In the genomic region with DNA sequence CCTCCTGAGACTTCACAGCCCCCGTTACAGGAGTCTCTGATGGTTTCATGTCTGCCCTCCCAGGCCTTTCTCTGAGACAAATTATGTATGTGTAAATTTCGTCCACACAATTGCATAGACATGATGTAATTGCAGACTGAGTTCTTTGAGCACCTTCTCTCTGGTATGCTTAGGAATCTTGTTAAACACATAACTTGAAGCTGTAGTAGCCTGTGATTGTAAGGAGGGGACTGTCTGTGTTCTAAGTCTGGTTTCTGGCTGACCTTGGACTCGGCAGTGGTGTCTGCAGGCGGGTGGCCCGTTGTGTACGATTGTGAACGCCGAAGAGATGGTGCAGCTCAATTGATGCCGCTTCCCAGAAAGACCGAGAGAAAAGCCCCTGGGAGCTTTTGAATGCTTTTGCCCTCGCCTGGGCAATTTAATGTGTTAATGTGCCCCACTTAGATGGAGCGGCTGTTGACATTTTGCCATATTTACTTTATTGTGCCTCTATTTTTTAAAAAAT, we compare ENCODE assay signal across 14 cellular contexts. TPM values are rescaled to one million over a fixed set of nuclear protein-coding genes. Genes with fewer than 3 reads are reported as not detected.
DNase-seq lines count a peak whose midpoint lies in the region; ATAC-seq, FAIRE-seq and TF ChIP-seq lines count a peak whose summit lies in the region.
"Had no signal": no experiment of that assay in that cellular context is flagged by ENCODE, and none has a peak within 500 bp of the region (broad histone marks: within the 10 kb centered on the region; RNA-seq: fewer than 3 reads in every experiment).

No MANE protein-coding gene starts in this region.

- no peaks in the 10 kb centered on the region for H3K27me3 ChIP-seq in endothelial cell of umbilical vein (ENCODE audit: control insufficient read depth in 2 of 2, insufficient read depth in 2 of 2, low read length in 2 of 2)
- H3K27me3 ChIP-seq in smooth muscle cell (ENCODE audit: low read depth), result no peaks in the 10 kb centered on the region
- H3K27me3 ChIP-seq: Peyer's patch had no signal

- H3K9ac ChIP-seq in endothelial cell of umbilical vein (replicated peaks; ENCODE audit: extremely low read depth, insufficient read depth, low read length) (no peak overlapping the region), smooth muscle cell (ENCODE audit: low read depth) (no peak overlapping the region)

- TF ChIP-seq CTCF in endothelial cell of umbilical vein (IDR thresholded peaks at IDR 0.05; ENCODE audit: extremely low read depth in 1 of 2, insufficient read depth in 1 of 2, low read depth in 1 of 2, low read length in 2 of 2), result no peak
- no peak for TF ChIP-seq CTCF in smooth muscle cell (IDR thresholded peaks at IDR 0.05; ENCODE audit: borderline replicate concordance, insufficient read depth, poor library complexity, severe bottlenecking)

- POLR2A ChIA-PET in endothelial cell of umbilical vein (lab: Charles Lee), result no interaction called here

- H3K4me3 Mint-ChIP-seq in activated T-cell treated with anti-CD3 and anti-CD28 coated beads, Interleukin-2, amount 50 U/mL, for 72 hours, result peak overlapping the region; percentile 81 to 97

- H3K36me3 ChIP-seq in endothelial cell of umbilical vein (ENCODE audit: control insufficient read depth in 2 of 2, extremely low read depth in 1 of 2, insufficient read depth in 2 of 2, low read length in 2 of 2) (no peaks in the 10 kb centered on the region), smooth muscle cell (ENCODE audit: low read depth) (no peaks in the 10 kb centered on the region)
- H3K36me3 ChIP-seq: Peyer's patch had no signal

- intact Hi-C loops in endothelial cell of umbilical vein (cut with micrococcal nuclease), result no loop called here

- peaks cover 16% of the 10 kb centered on the region for H3K79me2 ChIP-seq in endothelial cell of umbilical vein (ENCODE audit: control insufficient read depth, insufficient read depth, low read length)
- H3K79me2 ChIP-seq in smooth muscle cell (ENCODE audit: low read depth), result peaks cover 35% of the 10 kb centered on the region

- H2AFZ ChIP-seq in endothelial cell of umbilical vein (ENCODE audit: low read depth, low read length) (no peak overlapping the region), smooth muscle cell (ENCODE audit: low read depth) (no peak overlapping the region)

- H3K9me3 Mint-ChIP-seq in activated T-cell treated with anti-CD3 and anti-CD28 coated beads, Interleukin-2, amount 50 U/mL, for 72 hours, result no peaks in the 10 kb centered on the region

- peaks cover 51% of the 10 kb centered on the region for H3K4me1 Mint-ChIP-seq in activated T-cell treated with anti-CD3 and anti-CD28 coated beads, Interleukin-2, amount 50 U/mL, for 72 hours (ENCODE audit: low read depth)

- H3K9me3 ChIP-seq in endothelial cell of umbilical vein (replicated peaks; ENCODE audit: control insufficient read depth, insufficient read depth, low read length), result no peaks in the 10 kb centered on the region
- H3K9me3 ChIP-seq in smooth muscle cell (replicated peaks; ENCODE audit: low read depth), result no peaks in the 10 kb centered on the region
- H3K9me3 ChIP-seq: lower lobe of right lung, Peyer's patch had no signal

- TF ChIP-seq POLR2A in endothelial cell of umbilical vein (IDR thresholded peaks at IDR 0.05; ENCODE audit: low read depth, low read length), result no peak

- H3K27ac ChIP-seq in endothelial cell of umbilical vein (ENCODE audit: insufficient read depth, low read depth, low read length) (no peak overlapping the region), smooth muscle cell (ENCODE audit: low read depth) (no peak overlapping the region)
- H3K27ac ChIP-seq: Peyer's patch had no signal

- peak overlapping the region; percentile 11 for H3K4me2 ChIP-seq in endothelial cell of umbilical vein (ENCODE audit: insufficient read depth, low read length)
- peak overlapping the region; percentile 95 for H3K4me2 ChIP-seq in smooth muscle cell

- no peaks in the 10 kb centered on the region for H3K36me3 Mint-ChIP-seq in activated T-cell treated with anti-CD3 and anti-CD28 coated beads, Interleukin-2, amount 50 U/mL, for 72 hours (ENCODE audit: insufficient read depth in 2 of 2)

- no peak for DNase-seq in activated T-cell treated with anti-CD3 and anti-CD28 coated beads, Interleukin-2, amount 50 U/mL, for 72 hours
- no peak for DNase-seq in activated T-cell treated with anti-CD3 and anti-CD28 coated beads for 4 hours
- DNase-seq in NCI-H2227 treated with DMSO at 0.1 percent for 48 hours (lab: John Stamatoyannopoulos, UW), result peak; percentile 25
- DNase-seq in endothelial cell of umbilical vein (ENCODE audit: low read depth, low spot score), result no peak
- DNase-seq in smooth muscle cell (lab: John Stamatoyannopoulos, UW; ENCODE audit: unreplicated experiment), result no peak
- no peak for DNase-seq in NOMO-1 treated with DMSO at 0.1 percent for 48 hours (lab: John Stamatoyannopoulos, UW; ENCODE audit: unreplicated experiment)
- no peak for DNase-seq in stimulated activated naive CD4-positive, alpha-beta T cell treated with Interleukin-2 at 50 U/mL for 16 hours (lab: John Stamatoyannopoulos, UW)
- DNase-seq in DMS53 (lab: John Stamatoyannopoulos, UW), result no peak
- DNase-seq: GF-D8, hippocampal formation, Kasumi-1, lower lobe of right lung, NCI-H2081 had no signal

- no peaks in the 10 kb centered on the region for H3K9me1 ChIP-seq in endothelial cell of umbilical vein (replicated peaks; ENCODE audit: control insufficient read depth, extremely low read depth, insufficient read depth, low read length)

- H3F3A ChIP-seq in smooth muscle cell (ENCODE audit: low read depth), result peaks cover 20% of the 10 kb centered on the region

- CTCF ChIA-PET in endothelial cell of umbilical vein (lab: Charles Lee), result interaction anchor here (1.2 to 3.6 kb wide), 4 partner anchors 10 to 83 kb away, joined by 3 to 28 read pairs (median 8); partner anchors contain the start of gene GRPEL1

- BruUV-seq in endothelial cell of umbilical vein (replicated peaks; lab: Mats Ljungman, UMichigan), result no TSS peak

- ATAC-seq in activated T-cell treated with anti-CD3 and anti-CD28 coated beads, Interleukin-2, amount 50 U/mL, for 72 hours (replicated peaks in 1 of 2), result no peak

- dilution Hi-C loops in endothelial cell of umbilical vein (cut with MboI; ENCODE audit: extremely low pct_ligation_motif_present, low sequenced_read_pairs), result loop anchor here (5.0 kb wide), 1 partner anchor 38 kb away; no protein-coding TSS in a partner anchor

- H3K4me1 ChIP-seq in endothelial cell of umbilical vein (ENCODE audit: control insufficient read depth, extremely low read depth, insufficient read depth, low read length) (peaks cover 48% of the 10 kb centered on the region), smooth muscle cell (ENCODE audit: low read depth) (peaks cover 20% of the 10 kb centered on the region)

- no peak overlapping the region for H3K4me3 ChIP-seq in endothelial cell of umbilical vein (replicated peaks in 1 of 3; ENCODE audit: insufficient read depth in 1 of 3, low read depth in 1 of 3, low read length in 3 of 3)
- H3K4me3 ChIP-seq in smooth muscle cell, result no peak overlapping the region
- H3K4me3 ChIP-seq: lower lobe of right lung had no signal

- H4K20me1 ChIP-seq in endothelial cell of umbilical vein (replicated peaks; ENCODE audit: control insufficient read depth, extremely low read depth, insufficient read depth, low read length) (no peaks in the 10 kb centered on the region), smooth muscle cell (ENCODE audit: low read depth) (peaks cover 14% of the 10 kb centered on the region)

- no peaks in the 10 kb centered on the region for H3K27me3 Mint-ChIP-seq in activated T-cell treated with anti-CD3 and anti-CD28 coated beads, Interleukin-2, amount 50 U/mL, for 72 hours (ENCODE audit: low read depth)

- WGBS in smooth muscle cell (ENCODE audit: low lambda C conversion rate), result 85% methylated on average over 12 of the region's 12 CpGs

- H3K27ac Mint-ChIP-seq in activated T-cell treated with anti-CD3 and anti-CD28 coated beads, Interleukin-2, amount 50 U/mL, for 72 hours, result no peak overlapping the region

- FAIRE-seq in endothelial cell of umbilical vein (lab: Jason Lieb, UNC), result no peak

TF ChIP-seq in endothelial cell of umbilical vein, 7 proteins besides CTCF, POLR2A, EP300 and RAD21:
- TF ChIP-seq MYC (IDR thresholded peaks at IDR 0.05; ENCODE audit: low read depth, low read length) (no peak), GATA2 (IDR thresholded peaks at IDR 0.05; ENCODE audit: insufficient read depth, insufficient read length, low read depth, low read length) (no peak), JUN (IDR thresholded peaks at IDR 0.05; ENCODE audit: borderline replicate concordance, insufficient read depth, insufficient read length, low read depth) (no peak), EZH2 (IDR thresholded peaks at IDR 0.05; ENCODE audit: borderline replicate concordance, low read depth, low read length, severe bottlenecking) (no peak), FOS (IDR thresholded peaks at IDR 0.05; ENCODE audit: borderline replicate concordance, insufficient read depth, low read length) (no peak), POLR2AphosphoS5 (IDR thresholded peaks at IDR 0.05; ENCODE audit: insufficient read depth, low read depth, low read length) (no peak), MAX (IDR thresholded peaks at IDR 0.05; ENCODE audit: insufficient read depth, insufficient read length) (no peak)

RNA-seq across cellular contexts. Expression of gene TADA2B, which starts 58.5 kb away (rescaled TPM):
- total RNA-seq in activated T-cell treated with anti-CD3 and anti-CD28 coated beads, Interleukin-2, amount 50 U/mL, for 72 hours, result 10 to 100 TPM; 14.5 to 15.3 TPM
- 11.5 and 12.3 TPM in 2 replicates for total RNA-seq in endothelial cell of umbilical vein
- 5.0 and 5.5 TPM in 2 replicates for polyA plus RNA-seq in endothelial cell of umbilical vein
- 4.9 and 5.4 TPM in 2 replicates for polyA plus RNA-seq in endothelial cell of umbilical vein (2011; cell fraction: cytosol; rRNA removed)
- polyA plus RNA-seq in endothelial cell of umbilical vein (2011; cell fraction: nucleus; rRNA removed), result 4.7 and 5.0 TPM in 2 replicates
- polyA plus RNA-seq in endothelial cell of umbilical vein (2012), result 8.8 and 9.2 TPM in 2 replicates
- polyA minus RNA-seq in endothelial cell of umbilical vein, result 7.7 and 9.0 TPM in 2 replicates
- 5.0 TPM for polyA minus RNA-seq in endothelial cell of umbilical vein (2011; cell fraction: cytosol; rRNA and poly(A)+ RNA removed)
- 4.2 and 4.7 TPM in 2 replicates for polyA minus RNA-seq in endothelial cell of umbilical vein (2011; cell fraction: nucleus; rRNA and poly(A)+ RNA removed)
- total RNA-seq in smooth muscle cell, result 6.3 and 9.2 TPM in 2 replicates
- polyA plus RNA-seq in smooth muscle cell, result 9.1 and 9.9 TPM in 2 replicates
